17 cellular contexts compared by ENCODE assay signal in genomic region chr9:131443648-131444047, GRCh38.
"Had no signal": no experiment of that assay in that cellular context is flagged by ENCODE, and none has a peak within 500 bp of the region (broad histone marks: within the 10 kb centered on the region; RNA-seq: fewer than 3 reads in every experiment).

No MANE protein-coding gene starts in this region.

- H3K27me3 Mint-ChIP-seq: activated CD4-positive, alpha-beta T cell treated with anti-CD3 and anti-CD28 coated beads for 36 hours; activated naive CD8-positive, alpha-beta T cell; effector memory CD8-positive, alpha-beta T cell; type B pancreatic cell had no signal

- H3K27ac Mint-ChIP-seq: activated naive CD8-positive, alpha-beta T cell; type B pancreatic cell had no signal

- H3K4me3 Mint-ChIP-seq: activated CD4-positive, alpha-beta T cell treated with anti-CD3 and anti-CD28 coated beads for 36 hours; activated naive CD8-positive, alpha-beta T cell; effector memory CD8-positive, alpha-beta T cell; natural killer cell; type B pancreatic cell had no signal

- H3K9me3 Mint-ChIP-seq: effector memory CD8-positive, alpha-beta T cell; natural killer cell; type B pancreatic cell had no signal

- ATAC-seq: activated CD4-positive, alpha-beta T cell treated with anti-CD3 and anti-CD28 coated beads for 36 hours; effector memory CD8-positive, alpha-beta T cell; left lung; natural killer cell; psoas muscle had no signal

- DNase-seq: activated CD4-positive, alpha-beta T cell treated with anti-CD3 and anti-CD28 coated beads for 36 hours; activated CD4-positive, alpha-beta T cell treated with anti-CD3 and anti-CD28 coated beads, Interleukin-2, amount 50 U/mL, for 4 hours; activated gamma-delta T cell treated with Interleukin-2 at 50 U/mL for 16 hours; adrenal gland; colonic mucosa; dorsolateral prefrontal cortex; effector memory CD8-positive, alpha-beta T cell; hippocampal formation; kidney glomerular epithelial cell; left lung; midbrain; natural killer cell; psoas muscle; stimulated activated CD4-positive, alpha-beta T cell treated with anti-CD3 and anti-CD28 coated beads, Interleukin-2, amount 100 ng/mL, for 24 hours; stimulated activated naive CD4-positive, alpha-beta T cell had no signal
